Comparison of ENCODE assay signal across 7 cellular contexts in genomic region chr3:49812916-49813496, GRCh38.
DNase-seq lines count a peak whose midpoint lies in the region; ATAC-seq and TF ChIP-seq lines count a peak whose summit lies in the region.
"Had no signal": no experiment of that assay in that cellular context is flagged by ENCODE, and none has a peak within 500 bp of the region (broad histone marks: within the 10 kb centered on the region; RNA-seq: fewer than 3 reads in every experiment).

No MANE protein-coding gene starts in this region.

- peaks cover 23 to 24% of the 10 kb centered on the region in 2 experiments for H3K4me1 ChIP-seq in neutrophil (ENCODE audit: control insufficient read depth in 1 of 2, insufficient read depth in 1 of 2, low read depth in 1 of 2, low read length in 1 of 2)

- ATAC-seq in GM19035 (IDR thresholded peaks at IDR 0.05; ENCODE audit: unreplicated experiment): peak; percentile 21
- ATAC-seq in GM21825 (IDR thresholded peaks at IDR 0.05; ENCODE audit: unreplicated experiment): no peak

- peaks cover 42% of the 10 kb centered on the region for H3K36me3 ChIP-seq in neutrophil

- peak overlapping the region; percentile 47 to 56 for H3K4me3 ChIP-seq in cardiac fibroblast (replicated peaks in 1 of 2; ENCODE audit: low read depth in 2 of 2, low read length in 2 of 2)
- peak overlapping the region; percentile 61 to 70 for H3K4me3 ChIP-seq in neutrophil (ENCODE audit: low read depth in 1 of 2, low read length in 1 of 2)

- H3K27ac ChIP-seq in neutrophil: peak overlapping the region; percentile 88

- TF ChIP-seq CTCF in cardiac fibroblast (IDR thresholded peaks at IDR 0.05; ENCODE audit: low read depth, low read length) (no peak), neutrophil (IDR thresholded peaks at IDR 0.05) (no peak)

- no peaks in the 10 kb centered on the region for H3K9me3 ChIP-seq in neutrophil

- H3K27me3 ChIP-seq in neutrophil: no peaks in the 10 kb centered on the region

- DNase-seq in cardiac fibroblast (ENCODE audit: low read depth in 2 of 2) (no peak), Ammon's horn (ENCODE audit: low spot score) (no peak), NCI-H2196 (lab: John Stamatoyannopoulos, UW; ENCODE audit: unreplicated experiment) (no peak)
- DNase-seq: NCI-H1930 had no signal
